ENCODE assay signal across 21 cellular contexts in genomic region chr22:32588063-32588462, GRCh38.
DNase-seq lines count a peak whose midpoint lies in the region; ATAC-seq, FAIRE-seq and TF ChIP-seq lines count a peak whose summit lies in the region.
"Had no signal": no experiment of that assay in that cellular context is flagged by ENCODE, and none has a peak within 500 bp of the region (broad histone marks: within the 10 kb centered on the region; RNA-seq: fewer than 3 reads in every experiment).

No MANE protein-coding gene starts in this region.

- H3K27me3 ChIP-seq in breast epithelium (no peaks in the 10 kb centered on the region), mammary epithelial cell (ENCODE audit: insufficient read depth, low read length) (no peaks in the 10 kb centered on the region), spleen (replicated peaks in 1 of 7) (no peaks in the 10 kb centered on the region), pancreas (no peaks in the 10 kb centered on the region)
- H3K27me3 ChIP-seq: BLaER1 had no signal

- H3K9me3 ChIP-seq in breast epithelium (peaks cover 9 to 11% of the 10 kb centered on the region in 2 donors), mammary epithelial cell (replicated peaks; ENCODE audit: insufficient read depth, low read length) (peaks cover 7% of the 10 kb centered on the region), spleen (peaks cover 4 to 28% (median 14%) of the 10 kb centered on the region in 8 donors), pancreas (no peaks in the 10 kb centered on the region)

- no peaks in the 10 kb centered on the region for H3K79me2 ChIP-seq in mammary epithelial cell (ENCODE audit: insufficient read depth, low read length)

- DNase-seq in breast epithelium (ENCODE audit: low spot score in 2 of 2) (no peak), mammary epithelial cell (no peak), mesenteric fat pad (ENCODE audit: low spot score) (peak; percentile 5), spleen (no peak), cerebellar nuclear complex (lab: John Stamatoyannopoulos, UW) (no peak), pancreas (no peak)
- DNase-seq: Caco-2; CD4-positive, CD25-positive, alpha-beta regulatory T cell; CD8-positive, alpha-beta T cell; DND-41; H9 had no signal

- intact Hi-C loops in breast epithelium (cut with DNase I; ENCODE audit: low total_unique reads) (loop anchor here (5.0 kb wide), 1 partner anchor 686 kb away; no protein-coding TSS in a partner anchor), mammary epithelial cell (cut with micrococcal nuclease) (no loop called here), spleen (cut with DNase I; ENCODE audit: low total_unique reads) (no loop called here), pancreas (cut with DNase I) (no loop called here)

- no peaks in the 10 kb centered on the region for H3K36me3 ChIP-seq in breast epithelium
- H3K36me3 ChIP-seq in mammary epithelial cell (ENCODE audit: insufficient read depth, low read length), result no peaks in the 10 kb centered on the region
- no peaks in the 10 kb centered on the region for H3K36me3 ChIP-seq in spleen
- H3K36me3 ChIP-seq in pancreas, result no peaks in the 10 kb centered on the region
- H3K36me3 ChIP-seq: BLaER1 had no signal

- dilution Hi-C loops in mammary epithelial cell (cut with HindIII; ENCODE audit: low sequenced_read_pairs), result no loop called here

- CTCF ChIA-PET in mammary epithelial cell (lab: Charles Lee; ENCODE audit: low non-redundant PET), result no interaction called here

- no peak overlapping the region for H3K4me3 ChIP-seq in breast epithelium
- no peak overlapping the region for H3K4me3 ChIP-seq in mammary epithelial cell (replicated peaks in 1 of 3; ENCODE audit: insufficient read depth in 1 of 3, low read depth in 2 of 3, low read length in 3 of 3)
- H3K4me3 ChIP-seq in spleen, result no peak overlapping the region
- no peak overlapping the region for H3K4me3 ChIP-seq in pancreas
- H3K4me3 ChIP-seq: BLaER1, GM23338 had no signal

- H4K20me1 ChIP-seq in mammary epithelial cell (ENCODE audit: insufficient read depth, low read length), result no peaks in the 10 kb centered on the region
- H4K20me1 ChIP-seq: BLaER1 had no signal

- H2AFZ ChIP-seq in mammary epithelial cell (ENCODE audit: low read depth, low read length), result no peak overlapping the region
- H2AFZ ChIP-seq: GM23338 had no signal

- no TSS peak for BruUV-seq in mammary epithelial cell (replicated peaks; lab: Mats Ljungman, UMichigan)

- H3K4me2 ChIP-seq in mammary epithelial cell (ENCODE audit: insufficient read depth, low read depth, low read length), result no peak overlapping the region
- H3K4me2 ChIP-seq: BLaER1, GM23338 had no signal

- FAIRE-seq in pancreas (lab: Jason Lieb, UNC), result no peak
- FAIRE-seq: A204.1, G401.6, GM12892, GM19239 had no signal

- H3K4me1 ChIP-seq in breast epithelium, result no peaks in the 10 kb centered on the region
- no peaks in the 10 kb centered on the region for H3K4me1 ChIP-seq in mammary epithelial cell (ENCODE audit: insufficient read depth, low read length)
- H3K4me1 ChIP-seq in spleen, result peaks cover 0 to 8% (median 0%) of the 10 kb centered on the region in 6 donors
- H3K4me1 ChIP-seq in pancreas, result no peaks in the 10 kb centered on the region
- H3K4me1 ChIP-seq: BLaER1, Caco-2 had no signal

- TF ChIP-seq CTCF in breast epithelium (IDR thresholded peaks at IDR 0.05) (no peak), mammary epithelial cell (conservative IDR thresholded peaks at IDR 0.05 in 1 of 2, IDR thresholded peaks at IDR 0.05 in 1 of 2; ENCODE audit: extremely low read depth in 1 of 2, insufficient read depth in 1 of 2, low read depth in 1 of 2, low read length in 2 of 2) (no peak), spleen (IDR thresholded peaks at IDR 0.05 in 8 of 11, conservative IDR thresholded peaks at IDR 0.05 in 3 of 11) (no peak), pancreas (IDR thresholded peaks at IDR 0.05) (no peak)

- H3K27ac ChIP-seq in breast epithelium (peak overlapping the region; percentile 13 to 55), mammary epithelial cell (ENCODE audit: insufficient read depth, low read depth, low read length) (no peak overlapping the region), spleen (peak overlapping the region in 7 of 8 donors; percentile 34 to 71 (median 60)), pancreas (no peak overlapping the region)
- H3K27ac ChIP-seq: 22Rv1, BLaER1, C4-2B had no signal

- TF ChIP-seq POLR2A in breast epithelium (IDR thresholded peaks at IDR 0.05), result no peak
- no peak for TF ChIP-seq POLR2A in spleen (IDR thresholded peaks at IDR 0.05)

- no peak overlapping the region for H3K9ac ChIP-seq in mammary epithelial cell (ENCODE audit: insufficient read depth, low read length)
- H3K9ac ChIP-seq: BLaER1 had no signal

- in situ Hi-C loops in mammary epithelial cell (cut with MboI; ENCODE audit: low sequenced_read_pairs in 2 of 2), result no loop called here

- ATAC-seq in GM19023 (IDR thresholded peaks at IDR 0.05; ENCODE audit: unreplicated experiment) (no peak), pancreas (no peak)
- ATAC-seq: CD8-positive, alpha-beta T cell; GM23338; HCT116 had no signal

- 79% methylated on average over 3 of the region's 3 CpGs for WGBS in mammary epithelial cell (ENCODE audit: low coverage, missing lambda C conversion rate)
- 71 to 78% (median 73%) methylated on average over 3 of the region's 3 CpGs for WGBS in spleen, 5 donors
- 43 to 45% methylated on average over 3 of the region's 3 CpGs for WGBS in pancreas, 2 donors

Comparison
In these comparisons a context has a peak if more than half of its experiments do, and no peak if none do; other contexts are left out.
1. H3K27ac ChIP-seq: peak in breast epithelium (2 of 2) and spleen (7 of 8); none in mammary epithelial cell (single experiment) and pancreas (0 of 4).